ENCODE assay signal across 1 cellular context in the genomic region with DNA sequence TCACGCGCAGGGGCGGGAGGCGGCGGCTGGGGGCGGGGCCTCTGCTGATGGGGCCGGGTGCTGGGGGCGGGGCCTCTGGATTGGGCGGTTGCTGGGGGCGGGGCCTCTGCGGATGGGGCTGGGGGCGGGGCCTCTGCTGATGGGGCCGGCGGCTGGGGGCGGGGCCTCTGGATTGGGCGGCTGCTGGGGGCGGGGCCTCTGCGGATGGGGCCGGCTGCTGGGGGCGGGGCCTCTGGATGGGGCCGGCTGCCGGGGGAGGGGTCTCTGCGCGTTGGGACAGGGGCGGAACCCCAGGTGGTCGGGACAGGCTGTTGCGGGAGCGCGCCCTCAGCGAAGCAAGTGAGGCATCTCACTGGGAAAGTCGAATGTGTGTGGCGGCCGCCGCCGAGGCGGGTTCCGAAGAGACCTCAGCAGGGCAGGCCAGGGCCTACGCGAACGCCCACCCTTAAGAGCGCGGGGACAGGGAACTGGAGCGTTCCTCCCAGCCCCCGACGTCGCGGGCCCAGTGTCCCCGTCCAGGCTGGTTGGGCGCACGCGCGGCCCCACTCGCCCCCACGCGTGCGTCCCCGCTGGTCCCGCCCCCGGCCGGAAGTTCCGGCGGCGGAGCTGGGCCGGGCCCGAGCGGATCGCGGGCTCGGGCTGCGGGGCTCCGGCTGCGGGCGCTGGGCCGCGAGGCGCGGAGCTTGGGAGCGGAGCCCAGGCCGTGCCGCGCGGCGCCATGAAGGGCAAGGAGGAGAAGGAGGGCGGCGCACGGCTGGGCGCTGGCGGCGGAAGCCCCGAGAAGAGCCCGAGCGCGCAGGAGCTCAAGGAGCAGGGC.
TF ChIP-seq lines count a peak whose summit lies in the region.

A gene (plus strand): TSS at position 603 of the 817 bp plus-strand sequence. CDS start 116 bp downstream, at position 719.

TF ChIP-seq in K562, 482 proteins besides CTCF, POLR2A, EP300 and RAD21 (continued from another document and continues in another):
- TF ChIP-seq, protein P1, sequence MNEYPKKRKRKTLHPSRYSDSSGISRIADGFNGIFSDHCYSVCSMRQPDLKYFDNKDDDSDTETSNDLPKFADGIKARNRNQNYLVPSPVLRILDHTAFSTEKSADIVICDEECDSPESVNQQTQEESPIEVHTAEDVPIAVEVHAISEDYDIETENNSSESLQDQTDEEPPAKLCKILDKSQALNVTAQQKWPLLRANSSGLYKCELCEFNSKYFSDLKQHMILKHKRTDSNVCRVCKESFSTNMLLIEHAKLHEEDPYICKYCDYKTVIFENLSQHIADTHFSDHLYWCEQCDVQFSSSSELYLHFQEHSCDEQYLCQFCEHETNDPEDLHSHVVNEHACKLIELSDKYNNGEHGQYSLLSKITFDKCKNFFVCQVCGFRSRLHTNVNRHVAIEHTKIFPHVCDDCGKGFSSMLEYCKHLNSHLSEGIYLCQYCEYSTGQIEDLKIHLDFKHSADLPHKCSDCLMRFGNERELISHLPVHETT (CRISPR knock-in tag; conservative IDR thresholded peaks at IDR 0.05 in 1 of 2, IDR thresholded peaks at IDR 0.05 in 1 of 2) = peak in 1 of 2 experiments; percentile 76; a peak in 2 of 4 replicates
- TF ChIP-seq, protein P2, sequence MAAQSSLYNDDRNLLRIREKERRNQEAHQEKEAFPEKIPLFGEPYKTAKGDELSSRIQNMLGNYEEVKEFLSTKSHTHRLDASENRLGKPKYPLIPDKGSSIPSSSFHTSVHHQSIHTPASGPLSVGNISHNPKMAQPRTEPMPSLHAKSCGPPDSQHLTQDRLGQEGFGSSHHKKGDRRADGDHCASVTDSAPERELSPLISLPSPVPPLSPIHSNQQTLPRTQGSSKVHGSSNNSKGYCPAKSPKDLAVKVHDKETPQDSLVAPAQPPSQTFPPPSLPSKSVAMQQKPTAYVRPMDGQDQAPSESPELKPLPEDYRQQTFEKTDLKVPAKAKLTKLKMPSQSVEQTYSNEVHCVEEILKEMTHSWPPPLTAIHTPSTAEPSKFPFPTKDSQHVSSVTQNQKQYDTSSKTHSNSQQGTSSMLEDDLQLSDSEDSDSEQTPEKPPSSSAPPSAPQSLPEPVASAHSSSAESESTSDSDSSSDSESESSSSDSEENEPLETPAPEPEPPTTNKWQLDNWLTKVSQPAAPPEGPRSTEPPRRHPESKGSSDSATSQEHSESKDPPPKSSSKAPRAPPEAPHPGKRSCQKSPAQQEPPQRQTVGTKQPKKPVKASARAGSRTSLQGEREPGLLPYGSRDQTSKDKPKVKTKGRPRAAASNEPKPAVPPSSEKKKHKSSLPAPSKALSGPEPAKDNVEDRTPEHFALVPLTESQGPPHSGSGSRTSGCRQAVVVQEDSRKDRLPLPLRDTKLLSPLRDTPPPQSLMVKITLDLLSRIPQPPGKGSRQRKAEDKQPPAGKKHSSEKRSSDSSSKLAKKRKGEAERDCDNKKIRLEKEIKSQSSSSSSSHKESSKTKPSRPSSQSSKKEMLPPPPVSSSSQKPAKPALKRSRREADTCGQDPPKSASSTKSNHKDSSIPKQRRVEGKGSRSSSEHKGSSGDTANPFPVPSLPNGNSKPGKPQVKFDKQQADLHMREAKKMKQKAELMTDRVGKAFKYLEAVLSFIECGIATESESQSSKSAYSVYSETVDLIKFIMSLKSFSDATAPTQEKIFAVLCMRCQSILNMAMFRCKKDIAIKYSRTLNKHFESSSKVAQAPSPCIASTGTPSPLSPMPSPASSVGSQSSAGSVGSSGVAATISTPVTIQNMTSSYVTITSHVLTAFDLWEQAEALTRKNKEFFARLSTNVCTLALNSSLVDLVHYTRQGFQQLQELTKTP (IDR thresholded peaks at IDR 0.05; ENCODE audit: low read depth in 1 of 2, partially characterized antibody in 2 of 2) = no peak
- TF ChIP-seq HSF4 (CRISPR knock-in tag; IDR thresholded peaks at IDR 0.05; ENCODE audit: borderline replicate concordance) (no peak), KLF1 (tag; IDR thresholded peaks at IDR 0.05) (0 out of 2 replicates have a peak, but pooled peaks have one; percentile 23), XRCC3 (IDR thresholded peaks at IDR 0.05) (no peak), ESRRB (CRISPR knock-in tag; IDR thresholded peaks at IDR 0.05; ENCODE audit: borderline replicate concordance) (no peak), ZNF134 (CRISPR knock-in tag; conservative IDR thresholded peaks at IDR 0.05) (no peak), CBFA2T3 (IDR thresholded peaks at IDR 0.05) (no peak), ZNF444 (CRISPR knock-in tag; IDR thresholded peaks at IDR 0.05) (no peak), SP1 (CRISPR knock-in tag; IDR thresholded peaks at IDR 0.05) (no peak), ZNF253 (CRISPR knock-in tag; conservative IDR thresholded peaks at IDR 0.05) (no peak), GABPB2 (CRISPR knock-in tag; conservative IDR thresholded peaks at IDR 0.05) (no peak), MAFF (IDR thresholded peaks at IDR 0.05; ENCODE audit: low read length) (no peak), HNRNPL (IDR thresholded peaks at IDR 0.05; ENCODE audit: low read depth, low read length) (no peak; the same call in 1 of the 2 replicates), NR1H2 (CRISPR knock-in tag; IDR thresholded peaks at IDR 0.05) (no peak), PRPF4 (IDR thresholded peaks at IDR 0.05; ENCODE audit: insufficient read depth, low read depth, low read length, poor library complexity, severe bottlenecking) (no peak), ZBED1 (IDR thresholded peaks at IDR 0.05) (no peak), GTF2F1 (IDR thresholded peaks at IDR 0.05; ENCODE audit: low read depth, low read length) (no peak), NR2C2 (CRISPR knock-in tag; IDR thresholded peaks at IDR 0.05) (no peak), NR2C2 (tag; IDR thresholded peaks at IDR 0.05) (peak; percentile 39; the same call in 1 of the 2 replicates), HMG20B (CRISPR knock-in tag; IDR thresholded peaks at IDR 0.05) (no peak), GATAD2B (IDR thresholded peaks at IDR 0.05; ENCODE audit: borderline replicate concordance) (peak; percentile 93), MCM3 (IDR thresholded peaks at IDR 0.05) (no peak), SIN3B (IDR thresholded peaks at IDR 0.05; ENCODE audit: low read depth) (peak; percentile 78; the same call in 1 of the 2 replicates), RFX5 (IDR thresholded peaks at IDR 0.05; ENCODE audit: low read depth, low read length) (no peak), SETDB1 (IDR thresholded peaks at IDR 0.05; ENCODE audit: low read length) (no peak), ZSCAN29 (IDR thresholded peaks at IDR 0.05) (no peak), SMAD3 (CRISPR knock-in tag; conservative IDR thresholded peaks at IDR 0.05) (no peak), KLF16 (IDR thresholded peaks at IDR 0.05) (no peak), RBM15 (IDR thresholded peaks at IDR 0.05; ENCODE audit: insufficient read depth, low read length) (no peak), CXXC5 (CRISPR knock-in tag; IDR thresholded peaks at IDR 0.05) (peak; percentile 96), ZNF212 (CRISPR knock-in tag; IDR thresholded peaks at IDR 0.05) (no peak), HCFC1 (IDR thresholded peaks at IDR 0.05; ENCODE audit: low read depth, low read length) (0 out of 2 replicates have a peak, but pooled peaks have one; percentile 27), CBX5 (IDR thresholded peaks at IDR 0.05; ENCODE audit: borderline replicate concordance, low read depth) (no peak), SMAD2 (IDR thresholded peaks at IDR 0.05; ENCODE audit: low read depth, low read length) (no peak), ATF1 (CRISPR knock-in tag; IDR thresholded peaks at IDR 0.05) (no peak), ATF1 (tag; IDR thresholded peaks at IDR 0.05) (no peak), SRSF3 (IDR thresholded peaks at IDR 0.05; ENCODE audit: insufficient read depth, low read length) (no peak), FOS (IDR thresholded peaks at IDR 0.05; ENCODE audit: extremely low read depth, insufficient read length) (no peak)
- TF ChIP-seq, protein P3, sequence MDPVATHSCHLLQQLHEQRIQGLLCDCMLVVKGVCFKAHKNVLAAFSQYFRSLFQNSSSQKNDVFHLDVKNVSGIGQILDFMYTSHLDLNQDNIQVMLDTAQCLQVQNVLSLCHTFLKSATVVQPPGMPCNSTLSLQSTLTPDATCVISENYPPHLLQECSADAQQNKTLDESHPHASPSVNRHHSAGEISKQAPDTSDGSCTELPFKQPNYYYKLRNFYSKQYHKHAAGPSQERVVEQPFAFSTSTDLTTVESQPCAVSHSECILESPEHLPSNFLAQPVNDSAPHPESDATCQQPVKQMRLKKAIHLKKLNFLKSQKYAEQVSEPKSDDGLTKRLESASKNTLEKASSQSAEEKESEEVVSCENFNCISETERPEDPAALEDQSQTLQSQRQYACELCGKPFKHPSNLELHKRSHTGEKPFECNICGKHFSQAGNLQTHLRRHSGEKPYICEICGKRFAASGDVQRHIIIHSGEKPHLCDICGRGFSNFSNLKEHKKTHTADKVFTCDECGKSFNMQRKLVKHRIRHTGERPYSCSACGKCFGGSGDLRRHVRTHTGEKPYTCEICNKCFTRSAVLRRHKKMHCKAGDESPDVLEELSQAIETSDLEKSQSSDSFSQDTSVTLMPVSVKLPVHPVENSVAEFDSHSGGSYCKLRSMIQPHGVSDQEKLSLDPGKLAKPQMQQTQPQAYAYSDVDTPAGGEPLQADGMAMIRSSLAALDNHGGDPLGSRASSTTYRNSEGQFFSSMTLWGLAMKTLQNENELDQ (CRISPR knock-in tag; IDR thresholded peaks at IDR 0.05; ENCODE audit: borderline replicate concordance) = no peak
- TF ChIP-seq, protein P4, sequence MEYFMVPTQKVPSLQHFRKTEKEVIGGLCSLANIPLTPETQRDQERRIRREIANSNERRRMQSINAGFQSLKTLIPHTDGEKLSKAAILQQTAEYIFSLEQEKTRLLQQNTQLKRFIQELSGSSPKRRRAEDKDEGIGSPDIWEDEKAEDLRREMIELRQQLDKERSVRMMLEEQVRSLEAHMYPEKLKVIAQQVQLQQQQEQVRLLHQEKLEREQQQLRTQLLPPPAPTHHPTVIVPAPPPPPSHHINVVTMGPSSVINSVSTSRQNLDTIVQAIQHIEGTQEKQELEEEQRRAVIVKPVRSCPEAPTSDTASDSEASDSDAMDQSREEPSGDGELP (CRISPR knock-in tag; IDR thresholded peaks at IDR 0.05; ENCODE audit: borderline replicate concordance) = peak; percentile 66; the same call in 1 of the 2 replicates
- TF ChIP-seq, protein P5, sequence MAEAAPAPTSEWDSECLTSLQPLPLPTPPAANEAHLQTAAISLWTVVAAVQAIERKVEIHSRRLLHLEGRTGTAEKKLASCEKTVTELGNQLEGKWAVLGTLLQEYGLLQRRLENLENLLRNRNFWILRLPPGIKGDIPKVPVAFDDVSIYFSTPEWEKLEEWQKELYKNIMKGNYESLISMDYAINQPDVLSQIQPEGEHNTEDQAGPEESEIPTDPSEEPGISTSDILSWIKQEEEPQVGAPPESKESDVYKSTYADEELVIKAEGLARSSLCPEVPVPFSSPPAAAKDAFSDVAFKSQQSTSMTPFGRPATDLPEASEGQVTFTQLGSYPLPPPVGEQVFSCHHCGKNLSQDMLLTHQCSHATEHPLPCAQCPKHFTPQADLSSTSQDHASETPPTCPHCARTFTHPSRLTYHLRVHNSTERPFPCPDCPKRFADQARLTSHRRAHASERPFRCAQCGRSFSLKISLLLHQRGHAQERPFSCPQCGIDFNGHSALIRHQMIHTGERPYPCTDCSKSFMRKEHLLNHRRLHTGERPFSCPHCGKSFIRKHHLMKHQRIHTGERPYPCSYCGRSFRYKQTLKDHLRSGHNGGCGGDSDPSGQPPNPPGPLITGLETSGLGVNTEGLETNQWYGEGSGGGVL (CRISPR knock-in tag; IDR thresholded peaks at IDR 0.05) = no peak
- TF ChIP-seq, protein P6, sequence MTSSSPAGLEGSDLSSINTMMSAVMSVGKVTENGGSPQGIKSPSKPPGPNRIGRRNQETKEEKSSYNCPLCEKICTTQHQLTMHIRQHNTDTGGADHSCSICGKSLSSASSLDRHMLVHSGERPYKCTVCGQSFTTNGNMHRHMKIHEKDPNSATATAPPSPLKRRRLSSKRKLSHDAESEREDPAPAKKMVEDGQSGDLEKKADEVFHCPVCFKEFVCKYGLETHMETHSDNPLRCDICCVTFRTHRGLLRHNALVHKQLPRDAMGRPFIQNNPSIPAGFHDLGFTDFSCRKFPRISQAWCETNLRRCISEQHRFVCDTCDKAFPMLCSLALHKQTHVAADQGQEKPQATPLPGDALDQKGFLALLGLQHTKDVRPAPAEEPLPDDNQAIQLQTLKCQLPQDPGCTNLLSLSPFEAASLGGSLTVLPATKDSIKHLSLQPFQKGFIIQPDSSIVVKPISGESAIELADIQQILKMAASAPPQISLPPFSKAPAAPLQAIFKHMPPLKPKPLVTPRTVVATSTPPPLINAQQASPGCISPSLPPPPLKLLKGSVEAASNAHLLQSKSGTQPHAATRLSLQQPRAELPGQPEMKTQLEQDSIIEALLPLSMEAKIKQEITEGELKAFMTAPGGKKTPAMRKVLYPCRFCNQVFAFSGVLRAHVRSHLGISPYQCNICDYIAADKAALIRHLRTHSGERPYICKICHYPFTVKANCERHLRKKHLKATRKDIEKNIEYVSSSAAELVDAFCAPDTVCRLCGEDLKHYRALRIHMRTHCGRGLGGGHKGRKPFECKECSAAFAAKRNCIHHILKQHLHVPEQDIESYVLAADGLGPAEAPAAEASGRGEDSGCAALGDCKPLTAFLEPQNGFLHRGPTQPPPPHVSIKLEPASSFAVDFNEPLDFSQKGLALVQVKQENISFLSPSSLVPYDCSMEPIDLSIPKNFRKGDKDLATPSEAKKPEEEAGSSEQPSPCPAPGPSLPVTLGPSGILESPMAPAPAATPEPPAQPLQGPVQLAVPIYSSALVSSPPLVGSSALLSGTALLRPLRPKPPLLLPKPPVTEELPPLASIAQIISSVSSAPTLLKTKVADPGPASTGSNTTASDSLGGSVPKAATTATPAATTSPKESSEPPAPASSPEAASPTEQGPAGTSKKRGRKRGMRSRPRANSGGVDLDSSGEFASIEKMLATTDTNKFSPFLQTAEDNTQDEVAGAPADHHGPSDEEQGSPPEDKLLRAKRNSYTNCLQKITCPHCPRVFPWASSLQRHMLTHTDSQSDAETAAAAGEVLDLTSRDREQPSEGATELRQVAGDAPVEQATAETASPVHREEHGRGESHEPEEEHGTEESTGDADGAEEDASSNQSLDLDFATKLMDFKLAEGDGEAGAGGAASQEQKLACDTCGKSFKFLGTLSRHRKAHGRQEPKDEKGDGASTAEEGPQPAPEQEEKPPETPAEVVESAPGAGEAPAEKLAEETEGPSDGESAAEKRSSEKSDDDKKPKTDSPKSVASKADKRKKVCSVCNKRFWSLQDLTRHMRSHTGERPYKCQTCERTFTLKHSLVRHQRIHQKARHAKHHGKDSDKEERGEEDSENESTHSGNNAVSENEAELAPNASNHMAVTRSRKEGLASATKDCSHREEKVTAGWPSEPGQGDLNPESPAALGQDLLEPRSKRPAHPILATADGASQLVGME (CRISPR knock-in tag; IDR thresholded peaks at IDR 0.05) = no peak
- TF ChIP-seq, protein P7, sequence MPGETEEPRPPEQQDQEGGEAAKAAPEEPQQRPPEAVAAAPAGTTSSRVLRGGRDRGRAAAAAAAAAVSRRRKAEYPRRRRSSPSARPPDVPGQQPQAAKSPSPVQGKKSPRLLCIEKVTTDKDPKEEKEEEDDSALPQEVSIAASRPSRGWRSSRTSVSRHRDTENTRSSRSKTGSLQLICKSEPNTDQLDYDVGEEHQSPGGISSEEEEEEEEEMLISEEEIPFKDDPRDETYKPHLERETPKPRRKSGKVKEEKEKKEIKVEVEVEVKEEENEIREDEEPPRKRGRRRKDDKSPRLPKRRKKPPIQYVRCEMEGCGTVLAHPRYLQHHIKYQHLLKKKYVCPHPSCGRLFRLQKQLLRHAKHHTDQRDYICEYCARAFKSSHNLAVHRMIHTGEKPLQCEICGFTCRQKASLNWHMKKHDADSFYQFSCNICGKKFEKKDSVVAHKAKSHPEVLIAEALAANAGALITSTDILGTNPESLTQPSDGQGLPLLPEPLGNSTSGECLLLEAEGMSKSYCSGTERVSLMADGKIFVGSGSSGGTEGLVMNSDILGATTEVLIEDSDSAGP (CRISPR knock-in tag; IDR thresholded peaks at IDR 0.05) = no peak
